Comparison of ENCODE assay signal across 8 cellular contexts in genomic region chr15:95259513-95259912, GRCh38.
DNase-seq lines count a peak whose midpoint lies in the region; ATAC-seq and TF ChIP-seq lines count a peak whose summit lies in the region.

No MANE protein-coding gene starts in this region.

- CTCF ChIA-PET in Calu3 (lab: Charles Lee): interaction anchor here (0.5 to 1.1 kb wide), 7 partner anchors 94 to 1066 kb away, joined by 3 to 5 read pairs (median 4); no protein-coding TSS in a partner anchor
- CTCF ChIA-PET in T-cell (lab: Charles Lee): interaction anchor here (0.6 to 1.1 kb wide), 7 partner anchors 9 to 1975 kb away, joined by 3 to 13 read pairs (median 4); no protein-coding TSS in a partner anchor

- TF ChIP-seq CTCF in Calu3 (IDR thresholded peaks at IDR 0.05; ENCODE audit: unreplicated experiment) (peak; percentile 85), astrocyte of the spinal cord (IDR thresholded peaks at IDR 0.05; ENCODE audit: low read depth, low read length) (peak; percentile 69)

- in situ Hi-C loops in astrocyte of the spinal cord (cut with HindIII; ENCODE audit: low sequenced_read_pairs): no loop called here

- H3K27me3 Mint-ChIP-seq in Calu3 (ENCODE audit: unreplicated experiment) (no peaks in the 10 kb centered on the region), T-cell (peaks cover 31 to 43% of the 10 kb centered on the region in 2 donors)

- H3K9me3 Mint-ChIP-seq in Calu3 (ENCODE audit: low read depth, unreplicated experiment) (peaks cover 3% of the 10 kb centered on the region), T-cell (no peaks in the 10 kb centered on the region)

- H3K4me3 Mint-ChIP-seq in Calu3 (ENCODE audit: low read depth, unreplicated experiment) (peak overlapping the region; percentile 15), T-cell (no peak overlapping the region)

- no peak overlapping the region for H3K27ac Mint-ChIP-seq in Calu3 (ENCODE audit: unreplicated experiment)
- no peak overlapping the region for H3K27ac Mint-ChIP-seq in T-cell

- no TSS peak for BruUV-seq in Calu3 (replicated peaks; lab: Mats Ljungman, UMichigan)

- DNase-seq in Calu3 (peak; percentile 78), NCI-H1092 (lab: John Stamatoyannopoulos, UW) (peak; percentile 2), T-cell (peak in 30 of 34 experiments; percentile 1 to 51 (median 28)), astrocyte of the spinal cord (ENCODE audit: low read depth, low spot score) (peak; percentile 86), iPS DF 19.7 (ENCODE audit: low read depth, low spot score) (peak; percentile 28)
- peak; percentile 9 to 38 for DNase-seq in stimulated activated CD4-positive, alpha-beta T cell treated with anti-CD3 and anti-CD28 coated beads, Interleukin-12 subunit alpha, Interleukin-12 subunit beta, amount 100 ng/mL, for 24 hours (ENCODE audit: low read depth in 2 of 2)

- POLR2A ChIA-PET in T-cell (lab: Charles Lee): no interaction called here

- intact Hi-C loops in Calu3 (cut with micrococcal nuclease; ENCODE audit: unreplicated experiment): loop anchor here (1.0 to 10.0 kb wide), 7 partner anchors 33 to 1978 kb away; no protein-coding TSS in a partner anchor

- no peak overlapping the region for H3K4me3 ChIP-seq in astrocyte of the spinal cord (ENCODE audit: low read depth, low read length)

- H3K4me1 Mint-ChIP-seq in Calu3 (ENCODE audit: low read depth, unreplicated experiment) (peaks cover 26% of the 10 kb centered on the region), T-cell (peaks cover 2 to 6% (median 3%) of the 10 kb centered on the region in 3 donors)

- ATAC-seq in GM21786 (IDR thresholded peaks at IDR 0.05; ENCODE audit: unreplicated experiment): peak; percentile 76
- no peak for ATAC-seq in T-cell (replicated peaks in 1 of 4)
- no peak for ATAC-seq in HG03039 (IDR thresholded peaks at IDR 0.05; ENCODE audit: unreplicated experiment)

- H3K36me3 Mint-ChIP-seq in Calu3 (ENCODE audit: insufficient read depth, unreplicated experiment): no peaks in the 10 kb centered on the region
- H3K36me3 Mint-ChIP-seq in T-cell: no peaks in the 10 kb centered on the region

Comparison
In these comparisons a context has a peak if more than half of its experiments do, and no peak if none do; other contexts are left out.
1. DNase-seq: peak in every context shown above with its lines; median percentile 86 in astrocyte of the spinal cord; 78 in Calu3; 28 in iPS DF 19.7; 28 in T-cell; 24 in stimulated activated CD4-positive, alpha-beta T cell treated with anti-CD3 and anti-CD28 coated beads, Interleukin-12 subunit alpha, Interleukin-12 subunit beta, amount 100 ng/mL, for 24 hours; 2 in NCI-H1092.